Comparison of ENCODE assay signal across 34 cellular contexts in the genomic region with DNA sequence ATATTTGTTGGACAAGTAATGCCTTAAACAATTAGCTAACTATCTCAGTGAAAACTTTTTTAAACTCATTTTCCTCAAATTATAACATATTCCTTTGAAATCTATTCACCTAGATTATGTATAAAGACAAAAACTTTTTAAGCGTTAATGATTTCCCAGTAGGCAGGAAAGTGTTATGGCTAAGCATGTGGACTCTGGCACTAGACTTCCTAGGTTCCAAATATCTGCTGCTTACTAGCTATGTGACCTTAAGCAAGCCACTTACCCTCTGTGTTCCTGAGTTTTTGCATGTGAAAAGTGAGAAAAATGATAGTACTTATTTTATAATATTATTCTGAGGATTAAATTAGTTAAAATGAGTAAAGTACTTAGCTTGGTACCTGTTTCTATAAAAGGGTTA.
"Had no signal": no experiment of that assay in that cellular context is flagged by ENCODE, and none has a peak within 500 bp of the region (broad histone marks: within the 10 kb centered on the region; RNA-seq: fewer than 3 reads in every experiment).

No MANE protein-coding gene starts in this region.

- FAIRE-seq: astrocyte, TTC549 had no signal

- H3K9me3 ChIP-seq: adrenal gland, body of pancreas, breast epithelium had no signal

- H3K36me3 ChIP-seq: adrenal gland, brain microvascular endothelial cell, breast epithelium had no signal

- ATAC-seq: activated CD8-positive, alpha-beta T cell treated with anti-CD3 and anti-CD28 coated beads for 36 hours; activated naive CD4-positive, alpha-beta T cell treated with anti-CD3 and anti-CD28 coated beads, Interleukin-2, amount 50 U/mL, for 72 hours; activated T-cell treated with anti-CD3 and anti-CD28 coated beads, Interleukin-2, amount 50 U/mL, for 4 hours; activated T-cell treated with anti-CD3 and anti-CD28 coated beads, Interleukin-2, amount 50 U/mL, for 72 hours; activated T-helper 17 cell treated with anti-CD3 and anti-CD28 coated beads, Interleukin-2, amount 50 U/mL, for 72 hours; body of pancreas had no signal

- H3K4me3 ChIP-seq: adrenal gland, body of pancreas, breast epithelium had no signal

- H3K27ac ChIP-seq: adrenal gland, body of pancreas, brain microvascular endothelial cell, breast epithelium, VCaP had no signal

- DNase-seq: activated B cell treated with CpG ODN at 0.5 μM for 24 hours; activated CD4-positive, alpha-beta memory T cell treated with anti-CD3 and anti-CD28 coated beads for 36 hours; activated CD4-positive, alpha-beta T cell treated with anti-CD3 and anti-CD28 coated beads for 4 hours; activated CD4-positive, alpha-beta T cell treated with anti-CD3 and anti-CD28 coated beads, Interleukin-2, amount 10 ng/mL, durations not matched to agents 24 days and 14 days; activated CD4-positive, alpha-beta T cell treated with anti-CD3 and anti-CD28 coated beads, Interleukin-2, amount 50 U/mL, for 1 hour; activated CD4-positive, alpha-beta T cell treated with anti-CD3 and anti-CD28 coated beads, Interleukin-2, amount 50 U/mL, for 4 hours; activated CD4-positive, CD25-positive, alpha-beta regulatory T cell treated with anti-CD3 and anti-CD28 coated beads, Interleukin-2, amount 50 U/mL, for 72 hours; activated CD8-positive, alpha-beta memory T cell treated with anti-CD3 and anti-CD28 coated beads, Interleukin-2, amount 50 U/mL, for 4 hours; activated CD8-positive, alpha-beta T cell treated with anti-CD3 and anti-CD28 coated beads for 36 hours; activated effector memory CD4-positive, alpha-beta T cell treated with anti-CD3 and anti-CD28 coated beads, Interleukin-2, amount 50 U/mL, for 16 hours; activated gamma-delta T cell treated with Interleukin-2 at 50 U/mL for 16 hours; activated naive CD4-positive, alpha-beta T cell; activated naive CD4-positive, alpha-beta T cell treated with anti-CD3 and anti-CD28 coated beads for 36 hours; activated naive CD4-positive, alpha-beta T cell treated with anti-CD3 and anti-CD28 coated beads, Interleukin-2, amount 50 U/mL, for 16 hours; activated naive CD8-positive, alpha-beta T cell treated with anti-CD3 and anti-CD28 coated beads for 36 hours; activated T-cell treated with anti-CD3 and anti-CD28 coated beads for 4 hours; activated T-cell treated with anti-CD3 and anti-CD28 coated beads, Interleukin-2, amount 50 U/mL, for 1 hour; activated T-cell treated with anti-CD3 and anti-CD28 coated beads, Interleukin-2, amount 50 U/mL, for 4 hours; activated T-cell treated with anti-CD3 and anti-CD28 coated beads, Interleukin-2, amount 50 U/mL, for 72 hours; adrenal gland; amniotic stem cell; aorta; body of pancreas; brain microvascular endothelial cell; central memory CD4-positive, alpha-beta T cell; T-helper 1 cell; T-helper 2 cell; T-helper 9 cell had no signal

- H3K27me3 ChIP-seq: adrenal gland, body of pancreas, brain microvascular endothelial cell, breast epithelium had no signal

- H3K4me1 ChIP-seq: adrenal gland, body of pancreas, breast epithelium had no signal
